14 cellular contexts compared by ENCODE assay signal in genomic region chr3:20042331-20042730, GRCh38. TPM values are rescaled to one million over a fixed set of nuclear protein-coding genes. Genes with fewer than 3 reads are reported as not detected.
A peak's percentile ranks its signal among the peaks of the same experiment; 100 is the strongest.
DNase-seq lines count a peak whose midpoint lies in the region; ATAC-seq and TF ChIP-seq lines count a peak whose summit lies in the region.
"Had no signal": no experiment of that assay in that cellular context is flagged by ENCODE, and none has a peak within 500 bp of the region (broad histone marks: within the 10 kb centered on the region; RNA-seq: fewer than 3 reads in every experiment).

No MANE protein-coding gene starts in this region.

- H3K9me3 ChIP-seq in Karpas-422 (ENCODE audit: low read length): no peaks in the 10 kb centered on the region
- no peaks in the 10 kb centered on the region for H3K9me3 ChIP-seq in prostate gland

- peaks cover 0 to 2% (median 0%) of the 10 kb centered on the region in 3 donors for H3K27me3 Mint-ChIP-seq in CD14-positive monocyte (ENCODE audit: low read depth in 3 of 3)
- H3K27me3 Mint-ChIP-seq in dendritic cell treated with granulocyte-macrophage colony-stimulating factor and Interleukin-4, amounts not matched to agents 40 ng/mL and 50 ng/mL, for 4 days: no peaks in the 10 kb centered on the region

- H3K27ac Mint-ChIP-seq in CD14-positive monocyte: peak overlapping the region in 4 of 7 donors; percentile 5 to 96 (median 50)
- peak overlapping the region; percentile 93 for H3K27ac Mint-ChIP-seq in dendritic cell treated with granulocyte-macrophage colony-stimulating factor and Interleukin-4, amounts not matched to agents 40 ng/mL and 50 ng/mL, for 4 days

- H3K36me3 ChIP-seq in Karpas-422 (ENCODE audit: insufficient read depth, low read length): no peaks in the 10 kb centered on the region
- no peaks in the 10 kb centered on the region for H3K36me3 ChIP-seq in prostate gland

- H3K27ac ChIP-seq in Karpas-422 (ENCODE audit: low read length): peak overlapping the region; percentile 41
- H3K27ac ChIP-seq in prostate gland: peak overlapping the region; percentile 97

- WGBS in prostate gland: 69% methylated on average over 5 of the region's 5 CpGs

- peaks cover 66% of the 10 kb centered on the region for H3K79me2 ChIP-seq in Karpas-422 (ENCODE audit: low read length)

- H2AFZ ChIP-seq in Karpas-422 (ENCODE audit: low read length): no peak overlapping the region

- peaks cover 1% of the 10 kb centered on the region in 2 donors for H3K36me3 Mint-ChIP-seq in CD14-positive monocyte
- peaks cover 7% of the 10 kb centered on the region for H3K36me3 Mint-ChIP-seq in dendritic cell treated with granulocyte-macrophage colony-stimulating factor and Interleukin-4, amounts not matched to agents 40 ng/mL and 50 ng/mL, for 4 days (ENCODE audit: low read depth)

- intact Hi-C loops in CD14-positive monocyte (cut with micrococcal nuclease): loop anchor here (5.0 to 10.0 kb wide), 5 partner anchors 35 to 145 kb away; partner anchors contain the start of genes RAB5A (in 2 of the 2) and SGO1 (in 2 of the 2)
- intact Hi-C loops in dendritic cell treated with granulocyte-macrophage colony-stimulating factor and Interleukin-4, amounts not matched to agents 40 ng/mL and 50 ng/mL, for 4 days (cut with micrococcal nuclease): loop anchor here (10.0 kb wide), 1 partner anchor 62 kb away; no protein-coding TSS in a partner anchor
- intact Hi-C loops in prostate gland (cut with DNase I): loop anchor here (5.0 kb wide), 1 partner anchor 100 kb away; no protein-coding TSS in a partner anchor

- H3K27me3 ChIP-seq in Karpas-422 (ENCODE audit: low read length) (no peaks in the 10 kb centered on the region), prostate gland (replicated peaks; ENCODE audit: insufficient read depth) (no peaks in the 10 kb centered on the region)

- DNase-seq in CD14-positive monocyte (ENCODE audit: low spot score) (no peak), Karpas-422 (no peak), prostate gland (ENCODE audit: low spot score) (no peak)
- DNase-seq: central memory CD4-positive, alpha-beta T cell; NCI-H2171; SHP77 treated with DMSO at 0.1 percent for 48 hours; stimulated activated naive CD4-positive, alpha-beta T cell had no signal

- H3K4me2 ChIP-seq in Karpas-422 (ENCODE audit: low read depth, low read length, poor library complexity, severe bottlenecking): peak overlapping the region; percentile 90

- peak overlapping the region in 1 of 2 donors; percentile 7 for H3K4me3 Mint-ChIP-seq in CD14-positive monocyte
- H3K4me3 Mint-ChIP-seq in dendritic cell treated with granulocyte-macrophage colony-stimulating factor and Interleukin-4, amounts not matched to agents 40 ng/mL and 50 ng/mL, for 4 days: no peak overlapping the region

- H3K4me1 Mint-ChIP-seq in CD14-positive monocyte: peaks cover 50% of the 10 kb centered on the region
- H3K4me1 Mint-ChIP-seq in dendritic cell treated with granulocyte-macrophage colony-stimulating factor and Interleukin-4, amounts not matched to agents 40 ng/mL and 50 ng/mL, for 4 days (ENCODE audit: low read depth): peaks cover 38% of the 10 kb centered on the region

- H3K4me1 ChIP-seq in Karpas-422 (ENCODE audit: low read length) (peaks cover 70% of the 10 kb centered on the region), prostate gland (replicated peaks) (no peaks in the 10 kb centered on the region)

- H3K9ac ChIP-seq in Karpas-422 (ENCODE audit: low read length): peak overlapping the region; percentile 76

- ATAC-seq in HG03521 (IDR thresholded peaks at IDR 0.05; ENCODE audit: unreplicated experiment): no peak
- ATAC-seq in HG03045 (IDR thresholded peaks at IDR 0.05; ENCODE audit: unreplicated experiment): no peak
- no peak for ATAC-seq in HG02759 (IDR thresholded peaks at IDR 0.05; ENCODE audit: unreplicated experiment)
- ATAC-seq in HG03342 (IDR thresholded peaks at IDR 0.05; ENCODE audit: unreplicated experiment): no peak

- H3K9me2 ChIP-seq in Karpas-422 (replicated peaks; ENCODE audit: insufficient read depth, low read length): no peaks in the 10 kb centered on the region

- peaks cover 10% of the 10 kb centered on the region; the same call in 1 of the 2 replicates for H4K20me1 ChIP-seq in Karpas-422 (ENCODE audit: insufficient read depth, low read depth, low read length)

- H3K4me3 ChIP-seq in Karpas-422 (ENCODE audit: low read length): peak overlapping the region; percentile 83
- no peak overlapping the region for H3K4me3 ChIP-seq in prostate gland

- TF ChIP-seq CTCF in CD14-positive monocyte (IDR thresholded peaks at IDR 0.05): no peak
- TF ChIP-seq CTCF in prostate gland (IDR thresholded peaks at IDR 0.05): no peak

- H3K9me3 Mint-ChIP-seq in CD14-positive monocyte: peaks cover 0 to 3% (median 0%) of the 10 kb centered on the region in 7 donors
- no peaks in the 10 kb centered on the region for H3K9me3 Mint-ChIP-seq in dendritic cell treated with granulocyte-macrophage colony-stimulating factor and Interleukin-4, amounts not matched to agents 40 ng/mL and 50 ng/mL, for 4 days

- no peak for TF ChIP-seq POLR2A in prostate gland (IDR thresholded peaks at IDR 0.05)

RNA-seq across cellular contexts. Expression of gene KAT2B, which starts 2.1 kb away (rescaled TPM):
- 1 to 10 TPM; 2.7 to 3.5 TPM for polyA plus RNA-seq in CD14-positive monocyte
- total RNA-seq in Karpas-422 (2014; rRNA removed; shearing (Covaris generic); ENCODE audit: low replicate concordance): 37.7 and 45.8 TPM in 2 replicates
- 10 to 100 TPM; 16.4 to 31.7 TPM for total RNA-seq in prostate gland

RNA-seq across cellular contexts. Expression of gene PP2D1, which starts 30.3 kb away (rescaled TPM):
- polyA plus RNA-seq in CD14-positive monocyte: under 1 TPM; 0.41 to 0.56 TPM
- total RNA-seq in Karpas-422 (2014; rRNA removed; shearing (Covaris generic); ENCODE audit: low replicate concordance): not detected in 2 replicates
- total RNA-seq in prostate gland: under 1 TPM in 1 of 2 donors, not detected in 1; 0.97 TPM
- total RNA-seq: activated CD8-positive, alpha-beta memory T cell treated with anti-CD3 and anti-CD28 coated beads for 36 hours; mesenteric fat pad had no signal
